In the genomic region with DNA sequence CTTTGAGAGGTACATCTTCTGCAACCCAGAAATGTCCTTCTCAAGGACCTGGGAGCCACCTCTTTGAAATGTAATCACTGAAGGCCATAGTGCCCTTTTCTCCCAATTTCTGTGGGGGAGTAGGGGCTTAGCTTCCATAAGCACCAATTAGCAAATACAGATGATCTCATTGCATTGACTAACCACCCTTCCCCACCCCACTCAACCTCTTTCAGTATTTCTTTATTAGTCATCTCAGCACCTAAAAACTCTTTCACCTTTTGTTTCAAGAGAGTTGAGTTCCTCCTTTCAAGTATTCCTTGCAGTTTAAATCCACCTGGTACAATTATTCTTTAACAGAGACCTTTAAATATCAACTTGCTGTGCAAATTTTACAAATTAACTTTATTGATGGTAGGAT, we compare ENCODE assay signal across 23 cellular contexts.
DNase-seq lines count a peak whose midpoint lies in the region; ATAC-seq, FAIRE-seq and TF ChIP-seq lines count a peak whose summit lies in the region.
"Had no signal": no experiment of that assay in that cellular context is flagged by ENCODE, and none has a peak within 500 bp of the region (broad histone marks: within the 10 kb centered on the region; RNA-seq: fewer than 3 reads in every experiment).

No MANE protein-coding gene starts in this region.

- H3K36me3 Mint-ChIP-seq in CD4-positive, alpha-beta memory T cell, result no peaks in the 10 kb centered on the region
- no peaks in the 10 kb centered on the region for H3K36me3 Mint-ChIP-seq in HFFc6 (ENCODE audit: low read depth)
- H3K36me3 Mint-ChIP-seq: activated CD8-positive, alpha-beta memory T cell treated with anti-CD3 and anti-CD28 coated beads, Interleukin-2, amount 10 ng/mL, durations not matched to agents 7 days and 5 days had no signal

- CTCF ChIA-PET in CD4-positive, alpha-beta memory T cell (lab: Charles Lee; ENCODE audit: partially characterized antibody), result no interaction called here

- H3K4me1 ChIP-seq in OCI-LY3 (ENCODE audit: low read length) (peaks cover 27% of the 10 kb centered on the region), keratinocyte (ENCODE audit: control insufficient read depth, extremely low read depth, insufficient read depth, low read length) (peaks cover 7% of the 10 kb centered on the region), hepatocyte (ENCODE audit: insufficient read depth) (no peaks in the 10 kb centered on the region)
- no peaks in the 10 kb centered on the region for H3K4me1 ChIP-seq in CD4-positive, alpha-beta memory T cell (ENCODE audit: insufficient read depth, low read length)
- H3K4me1 ChIP-seq: ascending aorta, heart right ventricle had no signal

- H3K36me3 ChIP-seq in OCI-LY3 (replicated peaks; ENCODE audit: low read depth, low read length) (no peaks in the 10 kb centered on the region), keratinocyte (ENCODE audit: control insufficient read depth in 2 of 2, extremely low read depth in 1 of 2, insufficient read depth in 2 of 2, low read length in 2 of 2) (no peaks in the 10 kb centered on the region), hepatocyte (replicated peaks; ENCODE audit: insufficient read depth, low read depth) (no peaks in the 10 kb centered on the region)
- no peaks in the 10 kb centered on the region for H3K36me3 ChIP-seq in CD4-positive, alpha-beta memory T cell (ENCODE audit: insufficient read depth, low read length)
- H3K36me3 ChIP-seq: ascending aorta, heart right ventricle had no signal

- TF ChIP-seq CTCF in OCI-LY3 (IDR thresholded peaks at IDR 0.05; ENCODE audit: low read depth, low read length) (no peak), keratinocyte (optimal IDR thresholded peaks at IDR 0.05 in 1 of 3, IDR thresholded peaks at IDR 0.05 in 1 of 3, conservative IDR thresholded peaks at IDR 0.05 in 1 of 3; ENCODE audit: extremely low read depth in 1 of 3, insufficient read depth in 2 of 3, low read length in 3 of 3) (no peak), HFFc6 (IDR thresholded peaks at IDR 0.05) (no peak), hepatocyte (IDR thresholded peaks at IDR 0.05; ENCODE audit: poor library complexity) (no peak)

- H3K9ac ChIP-seq in OCI-LY3 (ENCODE audit: low read length) (no peak overlapping the region), keratinocyte (ENCODE audit: control insufficient read depth, extremely low read depth, insufficient read depth, low read length) (no peak overlapping the region)

- dilution Hi-C loops in keratinocyte (cut with MboI; ENCODE audit: extremely low pct_ligation_motif_present, low sequenced_read_pairs), result no loop called here

- POLR2A ChIA-PET in CD4-positive, alpha-beta memory T cell (lab: Charles Lee; ENCODE audit: partially characterized antibody), result no interaction called here

- ATAC-seq in GM21528 (IDR thresholded peaks at IDR 0.05; ENCODE audit: low FRiP score, unreplicated experiment) (peak; percentile 83), HG03354 (IDR thresholded peaks at IDR 0.05; ENCODE audit: poor library complexity, severe bottlenecking, unreplicated experiment) (peak; percentile 82)
- ATAC-seq: activated CD4-positive, CD25-positive, alpha-beta regulatory T cell treated with anti-CD3 and anti-CD28 coated beads, Interleukin-2, amount 50 U/mL, for 24 hours; activated CD8-positive, alpha-beta memory T cell treated with anti-CD3 and anti-CD28 coated beads, Interleukin-2, amount 10 ng/mL, durations not matched to agents 7 days and 5 days; esophagus mucosa; heart right ventricle; left colon had no signal

- H2AFZ ChIP-seq in OCI-LY3 (ENCODE audit: low read depth, low read length) (no peak overlapping the region), keratinocyte (ENCODE audit: control insufficient read depth, low read length) (no peak overlapping the region), hepatocyte (no peak overlapping the region)

- H3K9me1 ChIP-seq in keratinocyte (ENCODE audit: control insufficient read depth, extremely low read depth, insufficient read depth, low read length), result no peaks in the 10 kb centered on the region

- no peak overlapping the region for H3K27ac Mint-ChIP-seq in CD4-positive, alpha-beta memory T cell
- no peak overlapping the region for H3K27ac Mint-ChIP-seq in HFFc6
- H3K27ac Mint-ChIP-seq: activated CD8-positive, alpha-beta memory T cell treated with anti-CD3 and anti-CD28 coated beads, Interleukin-2, amount 10 ng/mL, durations not matched to agents 7 days and 5 days had no signal

- intact Hi-C loops in CD4-positive, alpha-beta memory T cell (cut with micrococcal nuclease), result no loop called here

- H4K20me1 ChIP-seq in OCI-LY3 (ENCODE audit: insufficient read depth, low read length) (no peaks in the 10 kb centered on the region), keratinocyte (ENCODE audit: control insufficient read depth, extremely low read depth, insufficient read depth, low read length) (no peaks in the 10 kb centered on the region), hepatocyte (ENCODE audit: insufficient read depth, poor library complexity, severe bottlenecking) (no peaks in the 10 kb centered on the region)

- H3K27me3 ChIP-seq in OCI-LY3 (ENCODE audit: low read depth, low read length) (no peaks in the 10 kb centered on the region), keratinocyte (ENCODE audit: control insufficient read depth, extremely low read depth, insufficient read depth, low read length) (no peaks in the 10 kb centered on the region), hepatocyte (no peaks in the 10 kb centered on the region)
- no peaks in the 10 kb centered on the region for H3K27me3 ChIP-seq in CD4-positive, alpha-beta memory T cell (ENCODE audit: insufficient read depth, low read length)
- H3K27me3 ChIP-seq: ascending aorta, heart right ventricle had no signal

- H3K4me3 ChIP-seq in OCI-LY3 (ENCODE audit: low read length) (no peak overlapping the region), keratinocyte (ENCODE audit: control insufficient read depth in 2 of 3, extremely low read depth in 1 of 3, insufficient read depth in 2 of 3, low read depth in 1 of 3, low read length in 3 of 3) (no peak overlapping the region), hepatocyte (no peak overlapping the region)
- H3K4me3 ChIP-seq in CD4-positive, alpha-beta memory T cell (ENCODE audit: low read length in 2 of 2), result no peak overlapping the region
- H3K4me3 ChIP-seq: ascending aorta, heart right ventricle had no signal

- DNase-seq in keratinocyte (ENCODE audit: low read depth, low spot score) (no peak), HFFc6 (no peak), nucleus accumbens (lab: John Stamatoyannopoulos, UW) (no peak), hepatocyte (ENCODE audit: low spot score) (no peak)
- no peak for DNase-seq in CD4-positive, alpha-beta memory T cell
- DNase-seq: activated CD8-positive, alpha-beta memory T cell treated with anti-CD3 and anti-CD28 coated beads, Interleukin-2, amount 10 ng/mL, durations not matched to agents 7 days and 5 days; activated effector memory CD4-positive, alpha-beta T cell treated with anti-CD3 and anti-CD28 coated beads, Interleukin-2, amount 50 U/mL, for 16 hours; AML-193; Calu3; dermis blood vessel endothelial cell; GF-D8; heart right ventricle; left colon; NCI-H1694 treated with DMSO at 0.1 percent for 48 hours; NCI-H510A treated with DMSO at 0.1 percent for 48 hours; stimulated activated CD4-positive, alpha-beta T cell treated with anti-CD3 and anti-CD28 coated beads, Interleukin-4, amount 100 ng/mL, for 24 hours had no signal

- no peak overlapping the region for H3K4me3 Mint-ChIP-seq in CD4-positive, alpha-beta memory T cell
- H3K4me3 Mint-ChIP-seq in HFFc6, result no peak overlapping the region
- H3K4me3 Mint-ChIP-seq: activated CD8-positive, alpha-beta memory T cell treated with anti-CD3 and anti-CD28 coated beads, Interleukin-2, amount 10 ng/mL, durations not matched to agents 7 days and 5 days had no signal

- peaks cover 6 to 17% (median 11%) of the 10 kb centered on the region in 8 donors for H3K9me3 Mint-ChIP-seq in CD4-positive, alpha-beta memory T cell
- no peaks in the 10 kb centered on the region for H3K9me3 Mint-ChIP-seq in HFFc6

- H3K4me2 ChIP-seq in OCI-LY3 (ENCODE audit: low read length) (peak overlapping the region; percentile 19; the same call in 1 of the 2 replicates), keratinocyte (ENCODE audit: control insufficient read depth, extremely low read depth, insufficient read depth, low read depth, low read length) (peak overlapping the region; percentile 39), hepatocyte (no peak overlapping the region)

- no peaks in the 10 kb centered on the region for H3K4me1 Mint-ChIP-seq in CD4-positive, alpha-beta memory T cell
- peaks cover 36% of the 10 kb centered on the region for H3K4me1 Mint-ChIP-seq in HFFc6 (ENCODE audit: low read depth)
- H3K4me1 Mint-ChIP-seq: activated CD8-positive, alpha-beta memory T cell treated with anti-CD3 and anti-CD28 coated beads, Interleukin-2, amount 10 ng/mL, durations not matched to agents 7 days and 5 days had no signal

- H3K27ac ChIP-seq in OCI-LY3 (ENCODE audit: low read length) (no peak overlapping the region), keratinocyte (ENCODE audit: control insufficient read depth, insufficient read depth, low read length) (no peak overlapping the region), hepatocyte (no peak overlapping the region)
- no peak overlapping the region for H3K27ac ChIP-seq in CD4-positive, alpha-beta memory T cell (ENCODE audit: low read depth, low read length)
- H3K27ac ChIP-seq: ascending aorta, heart right ventricle had no signal

- no peaks in the 10 kb centered on the region for H3K9me3 ChIP-seq in OCI-LY3 (ENCODE audit: insufficient read depth, low read length)
- no peaks in the 10 kb centered on the region for H3K9me3 ChIP-seq in keratinocyte (ENCODE audit: control insufficient read depth, low read depth, low read length)
- H3K9me3 ChIP-seq in CD4-positive, alpha-beta memory T cell (ENCODE audit: control insufficient read depth in 1 of 2, low read length in 2 of 2), result peaks cover 0 to 3% of the 10 kb centered on the region in 2 donors
- H3K9me3 ChIP-seq in hepatocyte (ENCODE audit: low read depth), result no peaks in the 10 kb centered on the region
- H3K9me3 ChIP-seq: ascending aorta, heart right ventricle had no signal

- no peaks in the 10 kb centered on the region for H3K79me2 ChIP-seq in OCI-LY3 (ENCODE audit: low read length)
- no peaks in the 10 kb centered on the region for H3K79me2 ChIP-seq in keratinocyte (ENCODE audit: control insufficient read depth, insufficient read depth, low read length)
- no peaks in the 10 kb centered on the region for H3K79me2 ChIP-seq in hepatocyte

- H3K27me3 Mint-ChIP-seq in CD4-positive, alpha-beta memory T cell, result no peaks in the 10 kb centered on the region
- no peaks in the 10 kb centered on the region; the same call in 1 of the 2 replicates for H3K27me3 Mint-ChIP-seq in HFFc6 (ENCODE audit: insufficient read depth)
- H3K27me3 Mint-ChIP-seq: activated CD8-positive, alpha-beta memory T cell treated with anti-CD3 and anti-CD28 coated beads, Interleukin-2, amount 10 ng/mL, durations not matched to agents 7 days and 5 days had no signal

- FAIRE-seq in keratinocyte (lab: Jason Lieb, UNC), result no peak
- FAIRE-seq: GM19239 had no signal

- no peaks in the 10 kb centered on the region for H3K9me2 ChIP-seq in hepatocyte (replicated peaks; ENCODE audit: insufficient read depth)
